ENCODE assay signal across 1 cellular context in the genomic region with DNA sequence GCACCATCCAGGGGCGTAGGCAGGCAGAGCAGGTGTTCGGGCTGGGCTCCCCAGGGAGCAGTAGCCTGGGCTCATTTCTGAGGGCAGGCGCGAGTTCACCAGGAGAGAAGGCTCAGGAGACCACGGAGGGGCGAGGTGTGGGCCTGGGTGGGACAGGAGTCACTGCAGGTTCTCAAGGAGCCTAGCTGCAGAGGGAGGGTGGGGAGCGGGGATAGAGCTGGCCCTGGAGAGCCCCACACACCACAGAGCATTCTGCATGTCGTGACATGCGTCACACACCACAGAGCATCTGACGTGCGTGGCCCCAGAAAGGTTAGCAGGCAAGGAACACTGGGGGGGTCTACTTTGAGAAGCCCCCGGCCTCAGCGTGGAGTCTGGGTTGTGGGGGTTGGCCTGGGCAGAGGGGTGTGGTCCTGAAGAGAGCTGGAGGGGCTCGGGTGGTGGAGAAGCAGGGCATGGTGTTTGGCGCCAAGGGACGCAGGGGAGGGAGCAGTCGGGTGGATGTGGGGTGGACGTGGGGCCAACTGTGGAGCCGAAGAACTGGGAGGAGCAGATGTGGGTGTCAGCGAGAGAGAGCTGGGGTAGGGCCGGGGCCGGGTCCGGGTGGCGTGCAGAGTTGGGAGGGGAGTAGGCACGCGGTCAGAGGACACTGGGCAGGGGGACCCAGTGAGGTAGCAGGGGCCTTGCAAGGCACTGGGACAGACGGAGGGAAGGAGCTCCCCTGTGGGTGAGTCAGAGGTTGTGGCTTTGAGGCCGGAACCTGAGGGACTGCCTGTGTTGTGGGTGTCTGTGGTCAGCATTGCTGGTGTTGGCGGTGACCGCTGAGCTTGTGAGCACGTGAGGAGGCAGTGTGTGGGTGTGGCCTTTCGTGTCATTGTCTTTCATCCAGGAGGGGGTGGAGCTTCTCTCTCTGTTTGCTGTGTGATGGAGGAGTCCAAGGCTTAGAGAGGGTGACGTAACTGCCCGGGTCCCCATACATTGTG.
TF ChIP-seq lines count a peak whose summit lies in the region.

No MANE protein-coding gene starts in this region.

TF ChIP-seq in K562, 482 proteins besides CTCF, POLR2A, EP300 and RAD21 (continued from another document and continues in another):
- no peak for TF ChIP-seq HMGXB4 (CRISPR knock-in tag; IDR thresholded peaks at IDR 0.05)
- TF ChIP-seq ELK1 (CRISPR knock-in tag; IDR thresholded peaks at IDR 0.05): no peak
- no peak for TF ChIP-seq EZH2 (IDR thresholded peaks at IDR 0.05; ENCODE audit: borderline replicate concordance, low read depth, low read length)
- 0 out of 4 replicates have a peak, but pooled peaks of 1 of the 2 experiments have one; percentile 37 for TF ChIP-seq HDAC1 (IDR thresholded peaks at IDR 0.05)
- TF ChIP-seq ZNF140 (CRISPR knock-in tag; IDR thresholded peaks at IDR 0.05): no peak
- no peak for TF ChIP-seq ZNF766 (CRISPR knock-in tag; conservative IDR thresholded peaks at IDR 0.05)
- TF ChIP-seq HNRNPUL1 (IDR thresholded peaks at IDR 0.05; ENCODE audit: low read length): no peak
- TF ChIP-seq ZNF444 (CRISPR knock-in tag; IDR thresholded peaks at IDR 0.05): no peak
- TF ChIP-seq, protein P1, sequence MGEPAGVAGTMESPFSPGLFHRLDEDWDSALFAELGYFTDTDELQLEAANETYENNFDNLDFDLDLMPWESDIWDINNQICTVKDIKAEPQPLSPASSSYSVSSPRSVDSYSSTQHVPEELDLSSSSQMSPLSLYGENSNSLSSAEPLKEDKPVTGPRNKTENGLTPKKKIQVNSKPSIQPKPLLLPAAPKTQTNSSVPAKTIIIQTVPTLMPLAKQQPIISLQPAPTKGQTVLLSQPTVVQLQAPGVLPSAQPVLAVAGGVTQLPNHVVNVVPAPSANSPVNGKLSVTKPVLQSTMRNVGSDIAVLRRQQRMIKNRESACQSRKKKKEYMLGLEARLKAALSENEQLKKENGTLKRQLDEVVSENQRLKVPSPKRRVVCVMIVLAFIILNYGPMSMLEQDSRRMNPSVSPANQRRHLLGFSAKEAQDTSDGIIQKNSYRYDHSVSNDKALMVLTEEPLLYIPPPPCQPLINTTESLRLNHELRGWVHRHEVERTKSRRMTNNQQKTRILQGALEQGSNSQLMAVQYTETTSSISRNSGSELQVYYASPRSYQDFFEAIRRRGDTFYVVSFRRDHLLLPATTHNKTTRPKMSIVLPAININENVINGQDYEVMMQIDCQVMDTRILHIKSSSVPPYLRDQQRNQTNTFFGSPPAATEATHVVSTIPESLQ (CRISPR knock-in tag; IDR thresholded peaks at IDR 0.05): no peak
- TF ChIP-seq CC2D1A (IDR thresholded peaks at IDR 0.05): no peak
- no peak for TF ChIP-seq BRF1 (IDR thresholded peaks at IDR 0.05; ENCODE audit: borderline replicate concordance, extremely low read depth, insufficient read length)
- TF ChIP-seq NEUROD1 (IDR thresholded peaks at IDR 0.05; ENCODE audit: borderline replicate concordance, low read depth, low read length, partially characterized antibody): peak; percentile 58
- TF ChIP-seq SIN3B (IDR thresholded peaks at IDR 0.05; ENCODE audit: low read depth): no peak
- TF ChIP-seq, protein P2, sequence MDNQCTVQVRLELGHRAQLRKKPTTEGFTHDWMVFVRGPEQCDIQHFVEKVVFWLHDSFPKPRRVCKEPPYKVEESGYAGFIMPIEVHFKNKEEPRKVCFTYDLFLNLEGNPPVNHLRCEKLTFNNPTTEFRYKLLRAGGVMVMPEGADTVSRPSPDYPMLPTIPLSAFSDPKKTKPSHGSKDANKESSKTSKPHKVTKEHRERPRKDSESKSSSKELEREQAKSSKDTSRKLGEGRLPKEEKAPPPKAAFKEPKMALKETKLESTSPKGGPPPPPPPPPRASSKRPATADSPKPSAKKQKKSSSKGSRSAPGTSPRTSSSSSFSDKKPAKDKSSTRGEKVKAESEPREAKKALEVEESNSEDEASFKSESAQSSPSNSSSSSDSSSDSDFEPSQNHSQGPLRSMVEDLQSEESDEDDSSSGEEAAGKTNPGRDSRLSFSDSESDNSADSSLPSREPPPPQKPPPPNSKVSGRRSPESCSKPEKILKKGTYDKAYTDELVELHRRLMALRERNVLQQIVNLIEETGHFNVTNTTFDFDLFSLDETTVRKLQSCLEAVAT (IDR thresholded peaks at IDR 0.05): peak in 1 of 2 experiments; percentile 97; a peak in 2 of 4 replicates
- TF ChIP-seq ZNF79 (CRISPR knock-in tag; IDR thresholded peaks at IDR 0.05; ENCODE audit: low read depth): no peak
- TF ChIP-seq POLR3A (IDR thresholded peaks at IDR 0.05; ENCODE audit: borderline replicate concordance, extremely low read depth, insufficient read depth, insufficient read length): no peak
- TF ChIP-seq FOXK1 (CRISPR knock-in tag; IDR thresholded peaks at IDR 0.05; ENCODE audit: borderline replicate concordance): no peak
- TF ChIP-seq ZKSCAN8 (CRISPR knock-in tag; IDR thresholded peaks at IDR 0.05): no peak; the same call in 1 of the 2 replicates
- no peak for TF ChIP-seq U2AF2 (optimal IDR thresholded peaks at IDR 0.05; ENCODE audit: low read depth, low read length)
- TF ChIP-seq ZC3H11A (IDR thresholded peaks at IDR 0.05; ENCODE audit: low read depth, low read length): no peak
- TF ChIP-seq STAG1 (CRISPR knock-in tag; IDR thresholded peaks at IDR 0.05; ENCODE audit: borderline replicate concordance): no peak
- no peak for TF ChIP-seq ZNF75A (CRISPR knock-in tag; IDR thresholded peaks at IDR 0.05)
- TF ChIP-seq OTX1 (CRISPR knock-in tag; IDR thresholded peaks at IDR 0.05): peak; percentile 55; the same call in 1 of the 2 replicates
- no peak for TF ChIP-seq E2F3 (CRISPR knock-in tag; IDR thresholded peaks at IDR 0.05)
- TF ChIP-seq CREBBP (IDR thresholded peaks at IDR 0.05; ENCODE audit: low read depth, low read length): no peak
- TF ChIP-seq, protein P3, sequence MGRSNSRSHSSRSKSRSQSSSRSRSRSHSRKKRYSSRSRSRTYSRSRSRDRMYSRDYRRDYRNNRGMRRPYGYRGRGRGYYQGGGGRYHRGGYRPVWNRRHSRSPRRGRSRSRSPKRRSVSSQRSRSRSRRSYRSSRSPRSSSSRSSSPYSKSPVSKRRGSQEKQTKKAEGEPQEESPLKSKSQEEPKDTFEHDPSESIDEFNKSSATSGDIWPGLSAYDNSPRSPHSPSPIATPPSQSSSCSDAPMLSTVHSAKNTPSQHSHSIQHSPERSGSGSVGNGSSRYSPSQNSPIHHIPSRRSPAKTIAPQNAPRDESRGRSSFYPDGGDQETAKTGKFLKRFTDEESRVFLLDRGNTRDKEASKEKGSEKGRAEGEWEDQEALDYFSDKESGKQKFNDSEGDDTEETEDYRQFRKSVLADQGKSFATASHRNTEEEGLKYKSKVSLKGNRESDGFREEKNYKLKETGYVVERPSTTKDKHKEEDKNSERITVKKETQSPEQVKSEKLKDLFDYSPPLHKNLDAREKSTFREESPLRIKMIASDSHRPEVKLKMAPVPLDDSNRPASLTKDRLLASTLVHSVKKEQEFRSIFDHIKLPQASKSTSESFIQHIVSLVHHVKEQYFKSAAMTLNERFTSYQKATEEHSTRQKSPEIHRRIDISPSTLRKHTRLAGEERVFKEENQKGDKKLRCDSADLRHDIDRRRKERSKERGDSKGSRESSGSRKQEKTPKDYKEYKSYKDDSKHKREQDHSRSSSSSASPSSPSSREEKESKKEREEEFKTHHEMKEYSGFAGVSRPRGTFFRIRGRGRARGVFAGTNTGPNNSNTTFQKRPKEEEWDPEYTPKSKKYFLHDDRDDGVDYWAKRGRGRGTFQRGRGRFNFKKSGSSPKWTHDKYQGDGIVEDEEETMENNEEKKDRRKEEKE (IDR thresholded peaks at IDR 0.05; ENCODE audit: borderline replicate concordance in 1 of 2, control insufficient read depth in 1 of 2, low read depth in 2 of 2, low read length in 1 of 2): no peak
- TF ChIP-seq MCM7 (IDR thresholded peaks at IDR 0.05): no peak
- TF ChIP-seq HCFC1 (IDR thresholded peaks at IDR 0.05; ENCODE audit: low read depth, low read length): no peak
- no peak for TF ChIP-seq HEY1 (CRISPR knock-in tag; IDR thresholded peaks at IDR 0.05; ENCODE audit: borderline replicate concordance)
- TF ChIP-seq, protein P4, sequence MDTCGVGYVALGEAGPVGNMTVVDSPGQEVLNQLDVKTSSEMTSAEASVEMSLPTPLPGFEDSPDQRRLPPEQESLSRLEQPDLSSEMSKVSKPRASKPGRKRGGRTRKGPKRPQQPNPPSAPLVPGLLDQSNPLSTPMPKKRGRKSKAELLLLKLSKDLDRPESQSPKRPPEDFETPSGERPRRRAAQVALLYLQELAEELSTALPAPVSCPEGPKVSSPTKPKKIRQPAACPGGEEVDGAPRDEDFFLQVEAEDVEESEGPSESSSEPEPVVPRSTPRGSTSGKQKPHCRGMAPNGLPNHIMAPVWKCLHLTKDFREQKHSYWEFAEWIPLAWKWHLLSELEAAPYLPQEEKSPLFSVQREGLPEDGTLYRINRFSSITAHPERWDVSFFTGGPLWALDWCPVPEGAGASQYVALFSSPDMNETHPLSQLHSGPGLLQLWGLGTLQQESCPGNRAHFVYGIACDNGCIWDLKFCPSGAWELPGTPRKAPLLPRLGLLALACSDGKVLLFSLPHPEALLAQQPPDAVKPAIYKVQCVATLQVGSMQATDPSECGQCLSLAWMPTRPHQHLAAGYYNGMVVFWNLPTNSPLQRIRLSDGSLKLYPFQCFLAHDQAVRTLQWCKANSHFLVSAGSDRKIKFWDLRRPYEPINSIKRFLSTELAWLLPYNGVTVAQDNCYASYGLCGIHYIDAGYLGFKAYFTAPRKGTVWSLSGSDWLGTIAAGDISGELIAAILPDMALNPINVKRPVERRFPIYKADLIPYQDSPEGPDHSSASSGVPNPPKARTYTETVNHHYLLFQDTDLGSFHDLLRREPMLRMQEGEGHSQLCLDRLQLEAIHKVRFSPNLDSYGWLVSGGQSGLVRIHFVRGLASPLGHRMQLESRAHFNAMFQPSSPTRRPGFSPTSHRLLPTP (IDR thresholded peaks at IDR 0.05; ENCODE audit: borderline replicate concordance, extremely low read depth, insufficient read length): no peak
- peak; percentile 97 for TF ChIP-seq USF1 (CRISPR knock-in tag; IDR thresholded peaks at IDR 0.05)
- TF ChIP-seq, protein P5, sequence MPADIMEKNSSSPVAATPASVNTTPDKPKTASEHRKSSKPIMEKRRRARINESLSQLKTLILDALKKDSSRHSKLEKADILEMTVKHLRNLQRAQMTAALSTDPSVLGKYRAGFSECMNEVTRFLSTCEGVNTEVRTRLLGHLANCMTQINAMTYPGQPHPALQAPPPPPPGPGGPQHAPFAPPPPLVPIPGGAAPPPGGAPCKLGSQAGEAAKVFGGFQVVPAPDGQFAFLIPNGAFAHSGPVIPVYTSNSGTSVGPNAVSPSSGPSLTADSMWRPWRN (IDR thresholded peaks at IDR 0.05; ENCODE audit: low read depth): peak; percentile 90
- TF ChIP-seq KDM5B (IDR thresholded peaks at IDR 0.05; ENCODE audit: insufficient replicate concordance, low read depth, low read length): no peak
- TF ChIP-seq GABPB1 (CRISPR knock-in tag; IDR thresholded peaks at IDR 0.05): peak; percentile 68
- TF ChIP-seq COPS2 (conservative IDR thresholded peaks at IDR 0.05): no peak
- peak; percentile 48 to 58; a peak in 2 of 4 replicates for TF ChIP-seq FOXK2 (conservative IDR thresholded peaks at IDR 0.05 in 1 of 2, IDR thresholded peaks at IDR 0.05 in 1 of 2; ENCODE audit: low read depth in 2 of 2)
- TF ChIP-seq, protein P6, sequence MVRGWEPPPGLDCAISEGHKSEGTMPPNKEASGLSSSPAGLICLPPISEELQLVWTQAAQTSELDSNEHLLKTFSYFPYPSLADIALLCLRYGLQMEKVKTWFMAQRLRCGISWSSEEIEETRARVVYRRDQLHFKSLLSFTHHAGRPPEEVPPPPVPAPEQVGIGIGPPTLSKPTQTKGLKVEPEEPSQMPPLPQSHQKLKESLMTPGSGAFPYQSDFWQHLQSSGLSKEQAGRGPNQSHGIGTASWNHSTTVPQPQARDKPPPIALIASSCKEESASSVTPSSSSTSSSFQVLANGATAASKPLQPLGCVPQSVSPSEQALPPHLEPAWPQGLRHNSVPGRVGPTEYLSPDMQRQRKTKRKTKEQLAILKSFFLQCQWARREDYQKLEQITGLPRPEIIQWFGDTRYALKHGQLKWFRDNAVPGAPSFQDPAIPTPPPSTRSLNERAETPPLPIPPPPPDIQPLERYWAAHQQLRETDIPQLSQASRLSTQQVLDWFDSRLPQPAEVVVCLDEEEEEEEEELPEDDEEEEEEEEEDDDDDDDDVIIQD (CRISPR knock-in tag; IDR thresholded peaks at IDR 0.05): no peak
- no peak for TF ChIP-seq MBD1 (CRISPR knock-in tag; IDR thresholded peaks at IDR 0.05)
